In genomic region chr4:124753941-124754581, GRCh38 we compare ENCODE assay signal across 21 cellular contexts. TPM values are rescaled to one million over a fixed set of nuclear protein-coding genes. Genes with fewer than 3 reads are reported as not detected.
A peak's percentile ranks its signal among the peaks of the same experiment; 100 is the strongest.
DNase-seq lines count a peak whose midpoint lies in the region; ATAC-seq and TF ChIP-seq lines count a peak whose summit lies in the region.
"Had no signal": no experiment of that assay in that cellular context is flagged by ENCODE, and none has a peak within 500 bp of the region (broad histone marks: within the 10 kb centered on the region; RNA-seq: fewer than 3 reads in every experiment).

No MANE protein-coding gene starts in this region.

- no peaks in the 10 kb centered on the region for H3K27me3 ChIP-seq in Panc1 (ENCODE audit: control insufficient read depth, insufficient read depth, low read length)
- no peaks in the 10 kb centered on the region for H3K27me3 ChIP-seq in liver (ENCODE audit: control insufficient read depth in 4 of 4, insufficient read depth in 4 of 4, low read length in 3 of 4)
- H3K27me3 ChIP-seq: spleen, testis had no signal

- intact Hi-C loops in Panc1 (cut with micrococcal nuclease; ENCODE audit: unreplicated experiment), result no loop called here

- BruUV-seq in Panc1 (replicated peaks; lab: Mats Ljungman, UMichigan), result no TSS peak

- H3K27ac ChIP-seq in Panc1 (ENCODE audit: low read length) (no peak overlapping the region), liver (ENCODE audit: low read depth in 1 of 2, low read length in 2 of 2) (no peak overlapping the region)
- H3K27ac ChIP-seq: spleen, testis had no signal

- CTCF ChIA-PET in Panc1 (lab: Charles Lee), result interaction anchor here (0.7 kb wide), 1 partner anchor 219 kb away, joined by 6 read pairs; no protein-coding TSS in a partner anchor

- DNase-seq in COLO668 (lab: John Stamatoyannopoulos, UW; ENCODE audit: unreplicated experiment), result peak; percentile 49
- peak; percentile 94 for DNase-seq in NCI-H1092 treated with DMSO at 0.1 percent for 48 hours (lab: John Stamatoyannopoulos, UW)
- DNase-seq in Panc1 (ENCODE audit: low read depth, low spot score), result peak; percentile 68
- DNase-seq in middle frontal gyrus (ENCODE audit: extremely low spot score, low spot score), result no peak
- DNase-seq in dedifferentiated amniotic fluid mesenchymal stem cell (ENCODE audit: extremely low spot score), result no peak
- DNase-seq in NCI-H1048 (lab: John Stamatoyannopoulos, UW), result no peak
- DNase-seq: activated CD4-positive, alpha-beta T cell treated with anti-CD3 and anti-CD28 coated beads, Interleukin-2, amount 10 ng/mL, durations not matched to agents 7 days and 5 days; activated CD8-positive, alpha-beta memory T cell treated with anti-CD3 and anti-CD28 coated beads, Interleukin-2, amount 50 U/mL, for 48 hours; activated gamma-delta T cell treated with Interleukin-2 at 50 U/mL for 16 hours; amygdala; C1 segment of cervical spinal cord; DMS79 treated with DMSO at 0.1 percent for 48 hours; effector CD4-positive, alpha-beta T cell; kidney; mesendoderm; MM.1S; RPMI8226; spleen; testis had no signal

- POLR2A ChIA-PET in Panc1 (lab: Charles Lee), result no interaction called here

- ATAC-seq in Panc1, result no peak; the same call in 1 of the 2 replicates
- no peak for ATAC-seq in HG03039 (IDR thresholded peaks at IDR 0.05; ENCODE audit: unreplicated experiment)

- H3K4me3 ChIP-seq in Panc1 (ENCODE audit: low read depth in 2 of 2, low read length in 2 of 2) (no peak overlapping the region), liver (ENCODE audit: low read depth in 1 of 3, low read length in 3 of 3) (no peak overlapping the region)
- H3K4me3 ChIP-seq: spleen, testis had no signal

- 33% methylated on average over 4 of the region's 4 CpGs for WGBS in liver

- no peaks in the 10 kb centered on the region for H3K36me3 ChIP-seq in Panc1 (ENCODE audit: control insufficient read depth, insufficient read depth, low read length)
- no peaks in the 10 kb centered on the region for H3K36me3 ChIP-seq in liver (ENCODE audit: control insufficient read depth in 4 of 4, insufficient read depth in 3 of 4, low read depth in 1 of 4, low read length in 3 of 4)
- H3K36me3 ChIP-seq: spleen had no signal

- no peak overlapping the region for H3K9ac ChIP-seq in liver (ENCODE audit: low read depth in 1 of 2, low read length in 2 of 2)

- H3K4me1 ChIP-seq in Panc1 (ENCODE audit: control insufficient read depth, insufficient read depth, low read length) (no peaks in the 10 kb centered on the region), liver (ENCODE audit: control insufficient read depth in 4 of 4, insufficient read depth in 4 of 4, low read length in 3 of 4) (peaks cover 0 to 9% (median 5%) of the 10 kb centered on the region in 4 donors)
- H3K4me1 ChIP-seq: spleen, testis had no signal

- no peak for TF ChIP-seq CTCF in Panc1 (IDR thresholded peaks at IDR 0.05)
- no peak for TF ChIP-seq CTCF in liver (IDR thresholded peaks at IDR 0.05; ENCODE audit: low read depth, low read length, missing input control)

- H3K9me3 ChIP-seq in Panc1 (ENCODE audit: control insufficient read depth, insufficient read depth, low read depth, low read length), result no peaks in the 10 kb centered on the region
- H3K9me3 ChIP-seq in liver (ENCODE audit: control insufficient read depth in 4 of 4, low read length in 3 of 4), result no peaks in the 10 kb centered on the region
- H3K9me3 ChIP-seq: spleen, testis had no signal

- TF ChIP-seq RAD21 in liver (IDR thresholded peaks at IDR 0.05), result peak; percentile 37 to 60

- in situ Hi-C loops in Panc1 (cut with HindIII; ENCODE audit: low pct_unique_long_range_greater_than_20kb, low sequenced_read_pairs), result no loop called here

TF ChIP-seq in liver, 16 proteins besides CTCF, POLR2A, EP300 and RAD21:
- TF ChIP-seq RXRA (IDR thresholded peaks at IDR 0.05) (peak; percentile 72 to 84), YY1 (IDR thresholded peaks at IDR 0.05) (no peak), MAX (IDR thresholded peaks at IDR 0.05) (no peak), TAF1 (conservative IDR thresholded peaks at IDR 0.05) (no peak), FOXA1 (IDR thresholded peaks at IDR 0.05) (no peak), HNF4G (IDR thresholded peaks at IDR 0.05) (no peak), JUND (IDR thresholded peaks at IDR 0.05) (peak; percentile 29 to 34), NR2F2 (IDR thresholded peaks at IDR 0.05) (no peak), EGR1 (IDR thresholded peaks at IDR 0.05; ENCODE audit: low read depth in 2 of 2) (no peak), GABPA (IDR thresholded peaks at IDR 0.05 in 1 of 2, conservative IDR thresholded peaks at IDR 0.05 in 1 of 2) (no peak), SP1 (IDR thresholded peaks at IDR 0.05) (peak; percentile 77), REST (IDR thresholded peaks at IDR 0.05) (no peak), ATF3 (IDR thresholded peaks at IDR 0.05) (peak; percentile 20), FOXA2 (IDR thresholded peaks at IDR 0.05) (peak; percentile 80), HNF4A (conservative IDR thresholded peaks at IDR 0.05) (peak; percentile 54 to 71)
- TF ChIP-seq, protein P1, sequence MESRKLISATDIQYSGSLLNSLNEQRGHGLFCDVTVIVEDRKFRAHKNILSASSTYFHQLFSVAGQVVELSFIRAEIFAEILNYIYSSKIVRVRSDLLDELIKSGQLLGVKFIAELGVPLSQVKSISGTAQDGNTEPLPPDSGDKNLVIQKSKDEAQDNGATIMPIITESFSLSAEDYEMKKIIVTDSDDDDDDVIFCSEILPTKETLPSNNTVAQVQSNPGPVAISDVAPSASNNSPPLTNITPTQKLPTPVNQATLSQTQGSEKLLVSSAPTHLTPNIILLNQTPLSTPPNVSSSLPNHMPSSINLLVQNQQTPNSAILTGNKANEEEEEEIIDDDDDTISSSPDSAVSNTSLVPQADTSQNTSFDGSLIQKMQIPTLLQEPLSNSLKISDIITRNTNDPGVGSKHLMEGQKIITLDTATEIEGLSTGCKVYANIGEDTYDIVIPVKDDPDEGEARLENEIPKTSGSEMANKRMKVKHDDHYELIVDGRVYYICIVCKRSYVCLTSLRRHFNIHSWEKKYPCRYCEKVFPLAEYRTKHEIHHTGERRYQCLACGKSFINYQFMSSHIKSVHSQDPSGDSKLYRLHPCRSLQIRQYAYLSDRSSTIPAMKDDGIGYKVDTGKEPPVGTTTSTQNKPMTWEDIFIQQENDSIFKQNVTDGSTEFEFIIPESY (IDR thresholded peaks at IDR 0.05), result no peak

RNA-seq across cellular contexts. Expression of gene ANKRD50, which starts 41.5 kb away (rescaled TPM):
- total RNA-seq in Panc1 (2021; ENCODE audit: unreplicated experiment) (14.3 TPM), liver (10 to 100 TPM in 1 of 2 donors, 1 to 10 TPM in 1; 8.9 to 16.7 TPM)
- 8.0 TPM for polyA plus RNA-seq in Panc1 (2012; ENCODE audit: insufficient read length)
- polyA plus RNA-seq in liver, result 1 to 10 TPM; 2.4 to 3.1 TPM

Comparison
In these comparisons a context has a peak if more than half of its experiments do, and no peak if none do; other contexts are left out.
1. DNase-seq: peak in COLO668 (single experiment), NCI-H1092 treated with DMSO at 0.1 percent for 48 hours (single experiment) and Panc1 (single experiment); none in middle frontal gyrus (single experiment), dedifferentiated amniotic fluid mesenchymal stem cell (single experiment) and NCI-H1048 (single experiment).